Comparison of ENCODE assay signal across 8 cellular contexts in genomic region chr2:48448274-48449061, GRCh38. TPM values are rescaled to one million over a fixed set of nuclear protein-coding genes. Genes with fewer than 3 reads are reported as not detected.
A peak's percentile ranks its signal among the peaks of the same experiment; 100 is the strongest.
DNase-seq lines count a peak whose midpoint lies in the region; ATAC-seq, FAIRE-seq and TF ChIP-seq lines count a peak whose summit lies in the region.

No MANE protein-coding gene starts in this region.

- intact Hi-C loops in GM12878 (cut with micrococcal nuclease; ENCODE audit: unreplicated experiment), result no loop called here

- BruUV-seq in GM12878 (replicated peaks; lab: Mats Ljungman, UMichigan), result no TSS peak

- in situ Hi-C loops in GM12878 (cut with MboI), result no loop called here

- peaks cover 60% of the 10 kb centered on the region for H3K79me2 ChIP-seq in GM12878 (ENCODE audit: control insufficient read depth, insufficient read depth, low read length)

- H3K9me3 Mint-ChIP-seq in naive B cell, result no peaks in the 10 kb centered on the region

- CTCF ChIA-PET in GM12878 (lab: Yijun Ruan, JAX), result interaction anchor here (0.6 to 1.8 kb wide), 7 partner anchors 10 to 1112 kb away, joined by 3 to 9 read pairs (median 5); no protein-coding TSS in a partner anchor

- RAD21 ChIA-PET in GM12878 (lab: Charles Lee; ENCODE audit: unreplicated experiment), result interaction anchor here (0.8 to 1.9 kb wide), 11 partner anchors 15 to 548 kb away, joined by 3 to 5 read pairs (median 4); no protein-coding TSS in a partner anchor

- no peak for TF ChIP-seq RAD21 in GM12878 (IDR thresholded peaks at IDR 0.05; ENCODE audit: insufficient read depth, low read depth, low read length)

- H3K27ac Mint-ChIP-seq in naive B cell, result peak overlapping the region; percentile 58 to 93 (median 78)

- peak overlapping the region; percentile 58 for H3K27ac ChIP-seq in GM12878 (ENCODE audit: control insufficient read depth, insufficient read depth)

- no peaks in the 10 kb centered on the region for H4K20me1 ChIP-seq in GM12878 (ENCODE audit: control insufficient read depth, insufficient read depth)

- POLR2A ChIA-PET in GM12878 (lab: Charles Lee), result interaction anchor here (0.6 to 3.3 kb wide), 5 partner anchors 10 to 295 kb away, joined by 3 to 12 read pairs (median 4); no protein-coding TSS in a partner anchor

- 0 out of 2 replicates have a peak overlapping the region, but pooled peaks have one; percentile 12 for H3K9ac ChIP-seq in GM12878 (ENCODE audit: control insufficient read depth, insufficient read depth, low read length)

- H3K27me3 Mint-ChIP-seq in naive B cell, result no peaks in the 10 kb centered on the region

- H3K27me3 ChIP-seq in GM12878 (replicated peaks in 1 of 2; ENCODE audit: control insufficient read depth in 2 of 2, insufficient read depth in 2 of 2, low read length in 1 of 2), result no peaks in the 10 kb centered on the region

- no peak for FAIRE-seq in GM12878 (lab: Jason Lieb, UNC)

- WGBS in GM12878 (ENCODE audit: insufficient coverage, insufficient replicate concordance, low lambda C conversion rate, missing lambda C conversion rate), result 1% methylated on average over 5 of the region's 5 CpGs

- H3K4me3 Mint-ChIP-seq in naive B cell, result peak overlapping the region; percentile 37 to 85 (median 66)

- H3K4me2 ChIP-seq in GM12878 (ENCODE audit: control insufficient read depth, insufficient read depth), result peak overlapping the region; percentile 85

- peaks cover 46% of the 10 kb centered on the region for H3K4me1 ChIP-seq in GM12878 (ENCODE audit: control insufficient read depth, insufficient read depth, low read length)

- peaks cover 7% of the 10 kb centered on the region in 2 donors for H3K36me3 Mint-ChIP-seq in naive B cell

- SMC1A ChIA-PET in GM12878 (lab: Charles Lee; ENCODE audit: uncharacterized antibody, unreplicated experiment), result interaction anchor here (0.8 to 3.4 kb wide), 15 partner anchors 10 to 335 kb away, joined by 3 to 28 read pairs (median 5); no protein-coding TSS in a partner anchor

- TF ChIP-seq CTCF in GM12878 (IDR thresholded peaks at IDR 0.05 in 2 of 3, conservative IDR thresholded peaks at IDR 0.05 in 1 of 3; ENCODE audit: control insufficient read depth in 2 of 3, extremely low read depth in 1 of 3, insufficient read depth in 1 of 3, low read depth in 3 of 3, low read length in 3 of 3), result no peak

- no peak for TF ChIP-seq EP300 in GM12878 (IDR thresholded peaks at IDR 0.05; ENCODE audit: borderline replicate concordance in 1 of 2, control insufficient read depth in 1 of 2, low read depth in 2 of 2, low read length in 2 of 2)

- H3K4me1 Mint-ChIP-seq in naive B cell, result peaks cover 23 to 40% (median 29%) of the 10 kb centered on the region in 3 donors

- H2AFZ ChIP-seq in GM12878 (ENCODE audit: control insufficient read depth, low read depth, low read length), result no peak overlapping the region

- no peaks in the 10 kb centered on the region for H3K9me3 ChIP-seq in GM12878 (replicated peaks; ENCODE audit: control insufficient read depth, insufficient read depth, low read length)

- peak overlapping the region; percentile 43 for H3K4me3 ChIP-seq in GM12878

- no peak for TF ChIP-seq POLR2A in GM12878 (IDR thresholded peaks at IDR 0.05; ENCODE audit: low read depth, low read length)

- ATAC-seq in GM21447 (IDR thresholded peaks at IDR 0.05; ENCODE audit: unreplicated experiment), result peak; percentile 49
- peak; percentile 69 for ATAC-seq in GM12878
- ATAC-seq in naive B cell (ENCODE audit: low read depth in 2 of 2), result peak; percentile 45 to 47
- no peak for ATAC-seq in HG02571 (IDR thresholded peaks at IDR 0.05; ENCODE audit: unreplicated experiment)

- H3K36me3 ChIP-seq in GM12878 (ENCODE audit: control insufficient read depth in 2 of 2, insufficient read depth in 2 of 2, low read length in 1 of 2), result peaks cover 0 to 20% of the 10 kb centered on the region in 2 experiments; a peak in 1 of 4 replicates

- DNase-seq in DMS 273 treated with DMSO at 0.1 percent for 48 hours (lab: John Stamatoyannopoulos, UW) (peak; percentile 28), Kasumi-1 (lab: John Stamatoyannopoulos, UW) (peak; percentile 47 to 52), GM12878 (ENCODE audit: low read depth, low spot score) (peak; percentile 53), naive B cell (no peak), kidney tubule cell (ENCODE audit: low spot score) (no peak)
- DNase-seq in stimulated activated naive CD4-positive, alpha-beta T cell treated with Interleukin-2 at 50 U/mL for 16 hours (lab: John Stamatoyannopoulos, UW), result no peak

TF ChIP-seq in GM12878, 131 proteins besides CTCF, POLR2A, EP300 and RAD21 (continues in another document):
- TF ChIP-seq SIX5 (IDR thresholded peaks at IDR 0.05; ENCODE audit: low read depth, low read length, severe bottlenecking), result no peak
- TF ChIP-seq HDAC2 (IDR thresholded peaks at IDR 0.05), result no peak
- TF ChIP-seq MEF2B (IDR thresholded peaks at IDR 0.05; ENCODE audit: partially characterized antibody, poor library complexity, severe bottlenecking), result no peak
- no peak for TF ChIP-seq NFYA (IDR thresholded peaks at IDR 0.05; ENCODE audit: borderline replicate concordance, low read depth, low read length)
- TF ChIP-seq, protein P1, sequence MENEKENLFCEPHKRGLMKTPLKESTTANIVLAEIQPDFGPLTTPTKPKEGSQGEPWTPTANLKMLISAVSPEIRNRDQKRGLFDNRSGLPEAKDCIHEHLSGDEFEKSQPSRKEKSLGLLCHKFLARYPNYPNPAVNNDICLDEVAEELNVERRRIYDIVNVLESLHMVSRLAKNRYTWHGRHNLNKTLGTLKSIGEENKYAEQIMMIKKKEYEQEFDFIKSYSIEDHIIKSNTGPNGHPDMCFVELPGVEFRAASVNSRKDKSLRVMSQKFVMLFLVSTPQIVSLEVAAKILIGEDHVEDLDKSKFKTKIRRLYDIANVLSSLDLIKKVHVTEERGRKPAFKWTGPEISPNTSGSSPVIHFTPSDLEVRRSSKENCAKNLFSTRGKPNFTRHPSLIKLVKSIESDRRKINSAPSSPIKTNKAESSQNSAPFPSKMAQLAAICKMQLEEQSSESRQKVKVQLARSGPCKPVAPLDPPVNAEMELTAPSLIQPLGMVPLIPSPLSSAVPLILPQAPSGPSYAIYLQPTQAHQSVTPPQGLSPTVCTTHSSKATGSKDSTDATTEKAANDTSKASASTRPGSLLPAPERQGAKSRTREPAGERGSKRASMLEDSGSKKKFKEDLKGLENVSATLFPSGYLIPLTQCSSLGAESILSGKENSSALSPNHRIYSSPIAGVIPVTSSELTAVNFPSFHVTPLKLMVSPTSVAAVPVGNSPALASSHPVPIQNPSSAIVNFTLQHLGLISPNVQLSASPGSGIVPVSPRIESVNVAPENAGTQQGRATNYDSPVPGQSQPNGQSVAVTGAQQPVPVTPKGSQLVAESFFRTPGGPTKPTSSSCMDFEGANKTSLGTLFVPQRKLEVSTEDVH (IDR thresholded peaks at IDR 0.05; ENCODE audit: low read depth, partially characterized antibody), result no peak
- no peak for TF ChIP-seq RB1 (IDR thresholded peaks at IDR 0.05; ENCODE audit: borderline replicate concordance)
- TF ChIP-seq RUNX3 (IDR thresholded peaks at IDR 0.05; ENCODE audit: low read length), result peak; percentile 92

RNA-seq across cellular contexts. Expression of gene PPP1R21, which starts 7.9 kb away (rescaled TPM):
- 46.6 and 49.7 TPM in 2 replicates for total RNA-seq in GM12878 (2013; cell fraction: nucleolus; rRNA removed)
- total RNA-seq in GM12878 (2014; rRNA removed) (16.3 and 17.3 TPM in 2 replicates), GM12878 (2014; rRNA removed; fragmentation: Illumina TruSeq; extraction: Trizol) (18.6 and 20.2 TPM in 2 replicates), GM12878 (2021) (20.2 and 20.4 TPM in 2 replicates)
- 19.3 TPM for polyA plus RNA-seq in GM12878 (2011; ENCODE audit: low read depth)
- polyA plus RNA-seq in GM12878 (2011; rRNA removed) (33.9 and 48.3 TPM in 2 replicates), GM12878 (2014; fragmentation: Illumina TruSeq; extraction: Trizol) (27.8 and 37.0 TPM in 2 replicates), GM12878 (2014; fragmentation: Nextera tagmentation; extraction: Ambion mirVana) (10 to 100 TPM; 15.0 to 19.9 TPM), GM12878 (2014; rRNA removed) (14.0 and 18.2 TPM in 2 replicates), GM12878 (2016; fragmentation: Nextera tagmentation; extraction: Ambion mirVana) (10 to 100 TPM; 23.3 to 23.4 TPM), naive B cell (ENCODE audit: low read depth in 6 of 6) (10 to 100 TPM; 18.2 to 34.2 (median 19.2) TPM)
- polyA plus RNA-seq in GM12878 (2011; cell fraction: cytosol; rRNA removed), result 14.4 and 20.8 TPM in 2 replicates
- polyA plus RNA-seq in GM12878 (2011; cell fraction: nucleus; rRNA removed), result 33.0 and 34.6 TPM in 2 replicates
- 20.3 and 30.4 TPM in 2 replicates for polyA plus RNA-seq in GM12878 (2012)
- 27.8 and 33.1 TPM in 2 replicates for polyA minus RNA-seq in GM12878 (2011; rRNA and poly(A)+ RNA removed)
- 8.7 and 9.8 TPM in 2 replicates for polyA minus RNA-seq in GM12878 (2011; cell fraction: cytosol; rRNA and poly(A)+ RNA removed)
- polyA minus RNA-seq in GM12878 (2011; cell fraction: nucleus; rRNA and poly(A)+ RNA removed), result 22.0 and 26.3 TPM in 2 replicates

Comparison
In these comparisons a context has a peak if more than half of its experiments do, and no peak if none do; other contexts are left out.
1. DNase-seq: peak in DMS 273 treated with DMSO at 0.1 percent for 48 hours (single experiment), Kasumi-1 (2 of 2) and GM12878 (single experiment); none in naive B cell (single experiment), stimulated activated naive CD4-positive, alpha-beta T cell treated with Interleukin-2 at 50 U/mL for 16 hours (single experiment) and kidney tubule cell (single experiment).